17 cellular contexts compared by ENCODE assay signal in the genomic region with DNA sequence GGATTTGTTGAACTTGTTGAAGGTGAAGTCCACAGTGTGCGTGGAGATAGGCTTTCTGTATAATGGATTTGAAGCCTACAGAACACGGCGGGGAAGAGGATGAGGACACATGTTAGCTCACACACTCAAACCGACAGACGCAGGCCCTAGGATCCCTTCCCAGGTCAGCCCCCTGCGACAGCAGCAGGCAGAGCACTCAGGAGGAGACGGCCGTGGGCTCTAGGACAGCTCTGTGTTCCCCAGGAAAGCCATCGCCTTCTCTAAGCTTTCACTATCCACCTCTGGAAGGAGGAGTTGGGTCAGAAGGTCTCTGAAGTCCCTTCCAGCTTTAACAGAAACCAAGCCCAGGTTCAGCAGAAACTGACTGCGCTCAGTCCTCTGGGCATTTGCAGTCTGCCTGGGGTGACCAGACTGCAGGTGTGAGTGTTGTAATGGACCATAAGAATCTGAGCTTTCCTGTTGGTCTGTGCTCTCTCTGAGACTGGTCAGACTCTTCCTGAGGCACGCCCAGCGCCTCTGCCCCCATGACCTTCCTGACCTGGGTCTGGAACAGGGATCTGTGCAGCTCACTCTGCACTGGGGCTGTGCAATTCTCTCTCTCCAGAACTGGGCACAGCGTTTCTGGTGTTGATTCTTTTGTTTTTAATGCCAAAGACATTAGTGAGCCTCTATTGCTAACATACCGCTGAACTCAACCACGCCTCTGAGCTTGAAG. TPM values are rescaled to one million over a fixed set of nuclear protein-coding genes. Genes with fewer than 3 reads are reported as not detected.
DNase-seq lines count a peak whose midpoint lies in the region; ATAC-seq and TF ChIP-seq lines count a peak whose summit lies in the region.
"Had no signal": no experiment of that assay in that cellular context is flagged by ENCODE, and none has a peak within 500 bp of the region (broad histone marks: within the 10 kb centered on the region; RNA-seq: fewer than 3 reads in every experiment).

No MANE protein-coding gene starts in this region.

- no peak for TF ChIP-seq POLR2A in spleen (IDR thresholded peaks at IDR 0.05)

- no peaks in the 10 kb centered on the region for H3K9me3 ChIP-seq in spleen

- no peak for ATAC-seq in HG02759 (IDR thresholded peaks at IDR 0.05; ENCODE audit: unreplicated experiment)
- ATAC-seq: CD8-positive, alpha-beta T cell had no signal

- no peak overlapping the region for H3K4me3 ChIP-seq in spleen

- CTCF ChIA-PET in RWPE1 (lab: Yijun Ruan, JAX), result no interaction called here

- no peak for TF ChIP-seq CTCF in RWPE1 (conservative IDR thresholded peaks at IDR 0.05; ENCODE audit: low read depth)
- TF ChIP-seq CTCF in spleen (IDR thresholded peaks at IDR 0.05 in 8 of 11, conservative IDR thresholded peaks at IDR 0.05 in 3 of 11), result no peak

- WGBS in spleen, 5 donors, result 87 to 94% (median 92%) methylated on average over 15 of the region's 15 CpGs

- no peaks in the 10 kb centered on the region for H3K27me3 ChIP-seq in spleen (replicated peaks in 1 of 7)

- intact Hi-C loops in spleen (cut with DNase I; ENCODE audit: low total_unique reads), result loop anchor here (5.0 kb wide), 1 partner anchor 138 kb away; no protein-coding TSS in a partner anchor

- H3K36me3 ChIP-seq in spleen, result peaks cover 0 to 56% (median 17%) of the 10 kb centered on the region in 6 donors

- POLR2A ChIA-PET in RWPE1 (lab: Yijun Ruan, JAX; ENCODE audit: low non-redundant PET), result no interaction called here

- H3K27ac ChIP-seq in RWPE1 (peak overlapping the region; percentile 10), spleen (no peak overlapping the region)

- DNase-seq in AG08395 (ENCODE audit: low spot score), result peak; percentile 17
- no peak for DNase-seq in RWPE1 (ENCODE audit: low spot score)
- peak; percentile 82 for DNase-seq in islet precursor cell
- peak; percentile 61 for DNase-seq in spleen
- no peak for DNase-seq in retina
- DNase-seq in HCEC 1CT, result no peak
- DNase-seq: ACHN; Calu3; CD8-positive, alpha-beta T cell; DMS153; Kasumi-1; NCI-H1417 treated with DMSO at 0.1 percent for 48 hours; NCI-H187; NCI-H446; NCI-H526; SHP77 had no signal

- peaks cover 6 to 19% (median 12%) of the 10 kb centered on the region in 6 donors for H3K4me1 ChIP-seq in spleen

RNA-seq across cellular contexts. Expression of a gene that starts 33.5 kb away (rescaled TPM):
- total RNA-seq in spleen, result 10 to 100 TPM; 21.9 to 41.8 (median 26.7) TPM
- polyA plus RNA-seq in spleen, result 10 to 100 TPM; 11.2 to 39.8 (median 17.6) TPM

Comparison
In these comparisons a context has a peak if more than half of its experiments do, and no peak if none do; other contexts are left out.
1. DNase-seq: peak in AG08395 (single experiment), islet precursor cell (single experiment) and spleen (single experiment); none in RWPE1 (single experiment), retina (single experiment) and HCEC 1CT (single experiment).